Comparison of ENCODE assay signal across 26 cellular contexts in the genomic region with DNA sequence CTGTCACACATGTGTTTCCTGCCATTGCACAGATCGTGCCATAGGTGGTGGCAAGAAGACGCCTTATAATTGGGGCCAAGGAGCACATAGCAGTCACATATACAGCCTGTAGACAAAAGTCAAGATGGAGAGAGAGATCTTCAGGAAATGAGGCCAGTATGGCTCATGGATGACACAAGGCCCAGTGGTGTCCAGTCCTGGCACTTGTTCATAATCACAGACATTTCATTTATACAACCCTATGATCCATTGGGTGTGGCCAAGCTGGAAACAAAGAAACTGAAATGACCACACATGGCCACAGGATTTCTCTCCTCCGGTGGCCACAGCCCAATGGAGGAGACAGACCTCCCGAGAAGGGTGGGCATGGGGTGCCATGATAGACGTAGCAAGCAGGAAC.
DNase-seq lines count a peak whose midpoint lies in the region; TF ChIP-seq lines count a peak whose summit lies in the region.
"Had no signal": no experiment of that assay in that cellular context is flagged by ENCODE, and none has a peak within 500 bp of the region (broad histone marks: within the 10 kb centered on the region; RNA-seq: fewer than 3 reads in every experiment).

No MANE protein-coding gene starts in this region.

- H3K4me3 ChIP-seq in AG10803 (ENCODE audit: low read length) = no peak overlapping the region
- H3K4me3 ChIP-seq in esophagus muscularis mucosa = no peak overlapping the region
- no peak overlapping the region for H3K4me3 ChIP-seq in muscle layer of duodenum (ENCODE audit: low read depth in 1 of 2, low read length in 2 of 2)
- H3K4me3 ChIP-seq in SK-N-SH (ENCODE audit: low read depth in 2 of 2, low read length in 1 of 2) = no peak overlapping the region
- H3K4me3 ChIP-seq: HAP-1, heart right ventricle, prostate gland, sigmoid colon, testis had no signal

- no peaks in the 10 kb centered on the region for H4K20me1 ChIP-seq in SK-N-SH (ENCODE audit: insufficient read depth)

- CTCF ChIA-PET in RWPE1 (lab: Yijun Ruan, JAX) = no interaction called here
- CTCF ChIA-PET in SK-N-SH (lab: Yijun Ruan, JAX) = no interaction called here

- no peak for TF ChIP-seq EP300 in esophagus muscularis mucosa (IDR thresholded peaks at IDR 0.05)
- TF ChIP-seq EP300 in SK-N-SH (IDR thresholded peaks at IDR 0.05; ENCODE audit: borderline replicate concordance in 1 of 2, low read depth in 1 of 2, low read length in 1 of 2) = no peak

- TF ChIP-seq CTCF in AG10803 (conservative IDR thresholded peaks at IDR 0.05; ENCODE audit: low read length) (no peak), RWPE1 (conservative IDR thresholded peaks at IDR 0.05; ENCODE audit: low read depth) (no peak), esophagus muscularis mucosa (IDR thresholded peaks at IDR 0.05) (no peak), SK-N-SH (IDR thresholded peaks at IDR 0.05) (no peak)

- POLR2A ChIA-PET in RWPE1 (lab: Yijun Ruan, JAX; ENCODE audit: low non-redundant PET) = no interaction called here
- POLR2A ChIA-PET in SK-N-SH (lab: Yijun Ruan, JAX) = no interaction called here

- DNase-seq in AG10803 (ENCODE audit: low read depth) = peak; percentile 23
- DNase-seq in RWPE1 (ENCODE audit: low spot score) = no peak
- DNase-seq in esophagus muscularis mucosa (ENCODE audit: extremely low spot score) = no peak
- no peak for DNase-seq in SKM-1 treated with dmso at 0.1 percent for 144 hours (lab: John Stamatoyannopoulos, UW; ENCODE audit: unreplicated experiment)
- no peak for DNase-seq in OCI-M1 (lab: John Stamatoyannopoulos, UW)
- DNase-seq in SK-N-SH = no peak
- no peak for DNase-seq in NCI-H2029 treated with DMSO at 0.1 percent for 48 hours (lab: John Stamatoyannopoulos, UW)
- DNase-seq: activated CD4-positive, alpha-beta T cell treated with anti-CD3 and anti-CD28 coated beads, Interleukin-2, amount 10 ng/mL, durations not matched to agents 7 days and 5 days; activated gamma-delta T cell treated with Interleukin-2 at 50 U/mL for 16 hours; activated T-cell treated with anti-CD3 and anti-CD28 coated beads, Interleukin-2, amount 50 U/mL, for 24 hours; BE2C; CD8-positive, alpha-beta memory T cell; DMS 273 treated with DMSO at 0.1 percent for 48 hours; heart right ventricle; left colon; mesendoderm; NCI-H1105 treated with DMSO at 0.1 percent for 48 hours; NCI-H748 treated with DMSO at 0.1 percent for 48 hours; sigmoid colon; stimulated activated CD4-positive, alpha-beta T cell treated with anti-CD3 and anti-CD28 coated beads, Interleukin-15, amount 100 ng/mL, for 24 hours; stimulated activated naive CD4-positive, alpha-beta T cell; testis; WERI-Rb-1 had no signal

- no peaks in the 10 kb centered on the region for H3K79me2 ChIP-seq in SK-N-SH (ENCODE audit: insufficient read depth)

- H3F3A ChIP-seq in SK-N-SH (replicated peaks; ENCODE audit: insufficient read depth) = no peaks in the 10 kb centered on the region

- no peak overlapping the region for H3K9ac ChIP-seq in SK-N-SH

- peak overlapping the region; percentile 96 for H3K27ac ChIP-seq in RWPE1
- peak overlapping the region; percentile 9 to 77 (median 64) for H3K27ac ChIP-seq in esophagus muscularis mucosa (replicated peaks in 1 of 4)
- peak overlapping the region; percentile 10 for H3K27ac ChIP-seq in muscle layer of duodenum (ENCODE audit: low read length)
- no peak overlapping the region for H3K27ac ChIP-seq in SK-N-SH (ENCODE audit: low read depth in 2 of 2, low read length in 1 of 2)
- H3K27ac ChIP-seq: prostate gland, WERI-Rb-1 had no signal

- TF ChIP-seq POLR2A in esophagus muscularis mucosa (IDR thresholded peaks at IDR 0.05; ENCODE audit: low read depth) = no peak

- no peaks in the 10 kb centered on the region for H3K9me2 ChIP-seq in SK-N-SH

- no peak overlapping the region for H2AFZ ChIP-seq in SK-N-SH (ENCODE audit: low read depth)

- H3K4me1 ChIP-seq in esophagus muscularis mucosa (peaks cover 0 to 74% (median 67%) of the 10 kb centered on the region in 4 donors), muscle layer of duodenum (ENCODE audit: control insufficient read depth in 1 of 2, insufficient read depth in 2 of 2, low read length in 2 of 2) (peaks cover 0 to 10% of the 10 kb centered on the region in 2 donors), SK-N-SH (ENCODE audit: control insufficient read depth in 1 of 2, insufficient read depth in 2 of 2, low read depth in 1 of 2, low read length in 1 of 2) (no peaks in the 10 kb centered on the region)
- H3K4me1 ChIP-seq: BE2C, prostate gland had no signal

- H3K36me3 ChIP-seq in esophagus muscularis mucosa (no peaks in the 10 kb centered on the region), muscle layer of duodenum (ENCODE audit: control insufficient read depth in 1 of 2, insufficient read depth in 2 of 2, low read length in 2 of 2) (no peaks in the 10 kb centered on the region), SK-N-SH (replicated peaks in 1 of 2; ENCODE audit: control insufficient read depth in 1 of 2, insufficient read depth in 2 of 2, low read length in 1 of 2) (no peaks in the 10 kb centered on the region)
- H3K36me3 ChIP-seq: BE2C, HAP-1, heart right ventricle, prostate gland, sigmoid colon, WERI-Rb-1 had no signal

- no peak overlapping the region for H3K4me2 ChIP-seq in SK-N-SH

- WGBS in esophagus muscularis mucosa = 88% methylated on average over 5 of the region's 5 CpGs
- WGBS in SK-N-SH (ENCODE audit: low lambda C conversion rate) = 7% methylated on average over 5 of the region's 5 CpGs

- H3K9me3 ChIP-seq in esophagus muscularis mucosa (no peaks in the 10 kb centered on the region), muscle layer of duodenum (ENCODE audit: control insufficient read depth in 1 of 2, low read length in 2 of 2) (no peaks in the 10 kb centered on the region), SK-N-SH (no peaks in the 10 kb centered on the region)
- H3K9me3 ChIP-seq: BE2C, HAP-1, heart right ventricle, prostate gland, sigmoid colon, testis had no signal

- H3K27me3 ChIP-seq in esophagus muscularis mucosa (no peaks in the 10 kb centered on the region), muscle layer of duodenum (ENCODE audit: low read depth, low read length) (no peaks in the 10 kb centered on the region), SK-N-SH (ENCODE audit: insufficient read depth) (no peaks in the 10 kb centered on the region)
- H3K27me3 ChIP-seq: BE2C, sigmoid colon, testis had no signal

- TF ChIP-seq RAD21 in SK-N-SH (IDR thresholded peaks at IDR 0.05; ENCODE audit: low read length) = no peak

- intact Hi-C loops in esophagus muscularis mucosa (cut with DNase I) = loop anchor here (5.0 to 10.0 kb wide), 2 partner anchors 378 to 405 kb away; no protein-coding TSS in a partner anchor

TF ChIP-seq in SK-N-SH, 30 proteins besides CTCF, POLR2A, EP300 and RAD21:
- TF ChIP-seq SIN3A (IDR thresholded peaks at IDR 0.05; ENCODE audit: borderline replicate concordance, low read depth, low read length) (no peak), FOXM1 (IDR thresholded peaks at IDR 0.05; ENCODE audit: low read depth) (no peak), NRF1 (IDR thresholded peaks at IDR 0.05; ENCODE audit: low read depth, low read length) (no peak), RCOR1 (IDR thresholded peaks at IDR 0.05; ENCODE audit: low read length) (no peak), POLR2AphosphoS5 (IDR thresholded peaks at IDR 0.05; ENCODE audit: low read depth, low read length) (no peak), TCF12 (IDR thresholded peaks at IDR 0.05) (no peak), NFIC (IDR thresholded peaks at IDR 0.05; ENCODE audit: borderline replicate concordance) (no peak), TEAD4 (IDR thresholded peaks at IDR 0.05; ENCODE audit: borderline replicate concordance, insufficient read depth) (no peak), CHD2 (IDR thresholded peaks at IDR 0.05; ENCODE audit: low read length, partially characterized antibody) (no peak), ELF1 (IDR thresholded peaks at IDR 0.05) (no peak), MEF2A (IDR thresholded peaks at IDR 0.05; ENCODE audit: borderline replicate concordance, low read depth) (no peak)
- TF ChIP-seq, protein P1, sequence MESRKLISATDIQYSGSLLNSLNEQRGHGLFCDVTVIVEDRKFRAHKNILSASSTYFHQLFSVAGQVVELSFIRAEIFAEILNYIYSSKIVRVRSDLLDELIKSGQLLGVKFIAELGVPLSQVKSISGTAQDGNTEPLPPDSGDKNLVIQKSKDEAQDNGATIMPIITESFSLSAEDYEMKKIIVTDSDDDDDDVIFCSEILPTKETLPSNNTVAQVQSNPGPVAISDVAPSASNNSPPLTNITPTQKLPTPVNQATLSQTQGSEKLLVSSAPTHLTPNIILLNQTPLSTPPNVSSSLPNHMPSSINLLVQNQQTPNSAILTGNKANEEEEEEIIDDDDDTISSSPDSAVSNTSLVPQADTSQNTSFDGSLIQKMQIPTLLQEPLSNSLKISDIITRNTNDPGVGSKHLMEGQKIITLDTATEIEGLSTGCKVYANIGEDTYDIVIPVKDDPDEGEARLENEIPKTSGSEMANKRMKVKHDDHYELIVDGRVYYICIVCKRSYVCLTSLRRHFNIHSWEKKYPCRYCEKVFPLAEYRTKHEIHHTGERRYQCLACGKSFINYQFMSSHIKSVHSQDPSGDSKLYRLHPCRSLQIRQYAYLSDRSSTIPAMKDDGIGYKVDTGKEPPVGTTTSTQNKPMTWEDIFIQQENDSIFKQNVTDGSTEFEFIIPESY (IDR thresholded peaks at IDR 0.05; ENCODE audit: borderline replicate concordance, low read depth) = no peak
- TF ChIP-seq, protein P2, sequence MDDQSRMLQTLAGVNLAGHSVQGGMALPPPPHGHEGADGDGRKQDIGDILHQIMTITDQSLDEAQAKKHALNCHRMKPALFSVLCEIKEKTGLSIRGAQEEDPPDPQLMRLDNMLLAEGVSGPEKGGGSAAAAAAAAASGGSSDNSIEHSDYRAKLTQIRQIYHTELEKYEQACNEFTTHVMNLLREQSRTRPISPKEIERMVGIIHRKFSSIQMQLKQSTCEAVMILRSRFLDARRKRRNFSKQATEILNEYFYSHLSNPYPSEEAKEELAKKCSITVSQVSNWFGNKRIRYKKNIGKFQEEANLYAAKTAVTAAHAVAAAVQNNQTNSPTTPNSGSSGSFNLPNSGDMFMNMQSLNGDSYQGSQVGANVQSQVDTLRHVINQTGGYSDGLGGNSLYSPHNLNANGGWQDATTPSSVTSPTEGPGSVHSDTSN (IDR thresholded peaks at IDR 0.05) = no peak

Comparison
In these comparisons a context has a peak if more than half of its experiments do, and no peak if none do; other contexts are left out.
1. H3K27ac ChIP-seq: peak in RWPE1 (single experiment), esophagus muscularis mucosa (4 of 4) and muscle layer of duodenum (single experiment); none in SK-N-SH (0 of 2).